9 cellular contexts compared by ENCODE assay signal in the genomic region with DNA sequence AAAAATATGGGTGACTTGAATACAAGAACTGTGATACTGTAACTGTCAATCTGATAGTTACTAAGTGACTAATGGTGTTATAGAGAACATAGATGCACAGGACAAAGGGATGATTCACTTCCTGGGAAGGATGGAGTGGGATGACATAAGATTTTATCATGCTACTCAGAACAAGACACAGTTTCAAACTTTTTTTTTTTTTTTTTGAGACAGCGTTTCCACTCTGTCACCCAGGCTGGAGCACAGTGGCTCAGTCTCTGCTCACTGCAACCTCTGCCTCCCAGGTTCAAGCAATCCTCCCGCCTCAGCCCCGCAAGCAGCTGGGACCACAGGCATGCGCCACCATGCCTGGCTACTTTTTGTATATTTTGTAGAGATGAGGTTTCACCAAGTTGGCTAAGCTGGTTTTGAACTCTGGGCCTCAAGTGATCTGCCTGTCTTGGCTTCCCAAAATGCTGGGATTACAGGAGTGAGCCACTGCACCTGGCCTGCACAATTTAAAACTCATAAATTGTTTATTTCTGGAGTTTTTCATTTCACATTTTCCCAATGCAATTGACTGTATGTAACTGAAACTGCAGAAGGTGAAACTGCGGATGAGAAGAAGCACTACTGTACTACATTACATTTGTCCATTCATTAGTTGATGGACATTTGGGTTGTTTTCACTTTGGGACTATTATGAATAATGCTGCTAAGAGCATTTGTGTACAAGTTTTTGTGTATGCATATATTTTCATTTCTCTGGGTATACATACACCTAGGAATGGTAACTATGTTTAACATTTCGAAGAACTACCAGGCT. TPM values are rescaled to one million over a fixed set of nuclear protein-coding genes. Genes with fewer than 3 reads are reported as not detected.
DNase-seq lines count a peak whose midpoint lies in the region; ATAC-seq, FAIRE-seq and TF ChIP-seq lines count a peak whose summit lies in the region.
"Had no signal": no experiment of that assay in that cellular context is flagged by ENCODE, and none has a peak within 500 bp of the region (broad histone marks: within the 10 kb centered on the region; RNA-seq: fewer than 3 reads in every experiment).

No MANE protein-coding gene starts in this region.

- in situ Hi-C loops in transverse colon (cut with MboI; ENCODE audit: low pct_ligation_motif_present in 1 of 4, low pct_unique_long_range_greater_than_20kb in 1 of 4, low sequenced_read_pairs in 3 of 4) = no loop called here

- H3K4me1 ChIP-seq in CD8-positive, alpha-beta memory T cell (ENCODE audit: insufficient read depth, low read length) = peaks cover 32% of the 10 kb centered on the region
- H3K4me1 ChIP-seq in adipocyte (ENCODE audit: control insufficient read depth, insufficient read depth, low read length) (no peaks in the 10 kb centered on the region), osteoblast (ENCODE audit: insufficient read depth, low read length) (peaks cover 4% of the 10 kb centered on the region), transverse colon (no peaks in the 10 kb centered on the region)

- peak; percentile 83 for FAIRE-seq in RCC 7860 (lab: Jason Lieb, UNC)

- H3K79me2 ChIP-seq in osteoblast (ENCODE audit: insufficient read depth, low read length) = no peaks in the 10 kb centered on the region

- no peaks in the 10 kb centered on the region for H4K20me1 ChIP-seq in osteoblast (ENCODE audit: insufficient read depth, low read length)

- H2AFZ ChIP-seq in osteoblast (ENCODE audit: low read length) = no peak overlapping the region

- peaks cover 34 to 45% (median 42%) of the 10 kb centered on the region in 3 donors for H3K4me1 Mint-ChIP-seq in CD8-positive, alpha-beta memory T cell

- peaks cover 0 to 11% (median 6%) of the 10 kb centered on the region in 5 donors for H3K9me3 Mint-ChIP-seq in CD8-positive, alpha-beta memory T cell

- POLR2A ChIA-PET in CD8-positive, alpha-beta memory T cell (lab: Charles Lee) = no interaction called here

- TF ChIP-seq POLR2A in transverse colon (IDR thresholded peaks at IDR 0.05) = no peak

- no peaks in the 10 kb centered on the region for H3K27me3 Mint-ChIP-seq in CD8-positive, alpha-beta memory T cell

- TF ChIP-seq CTCF in osteoblast (IDR thresholded peaks at IDR 0.05; ENCODE audit: extremely low read depth, low read depth, low read length) (no peak), transverse colon (IDR thresholded peaks at IDR 0.05) (no peak)

- no peak overlapping the region for H3K4me2 ChIP-seq in osteoblast (ENCODE audit: insufficient read depth, low read length)

- no peak overlapping the region for H3K9ac ChIP-seq in adipocyte (ENCODE audit: low read length)

- no peaks in the 10 kb centered on the region for H3K9me3 ChIP-seq in CD8-positive, alpha-beta memory T cell (ENCODE audit: low read length)
- H3K9me3 ChIP-seq in adipocyte (ENCODE audit: control insufficient read depth, low read length) (no peaks in the 10 kb centered on the region), osteoblast (ENCODE audit: low read depth, low read length) (no peaks in the 10 kb centered on the region), transverse colon (no peaks in the 10 kb centered on the region)

- H3K4me3 Mint-ChIP-seq in CD8-positive, alpha-beta memory T cell = peak overlapping the region in 6 of 7 donors; percentile 3 to 72 (median 51)

- H3K27ac ChIP-seq in CD8-positive, alpha-beta memory T cell (ENCODE audit: low read depth, low read length) = no peak overlapping the region
- H3K27ac ChIP-seq in osteoblast (ENCODE audit: low read depth, low read length) (no peak overlapping the region), transverse colon (no peak overlapping the region)

- peaks cover 0 to 9% (median 0%) of the 10 kb centered on the region in 3 donors for H3K36me3 Mint-ChIP-seq in CD8-positive, alpha-beta memory T cell

- DNase-seq in CD8-positive, alpha-beta memory T cell = no peak
- DNase-seq in RCC 7860 (ENCODE audit: low spot score) (peak; percentile 94), adipocyte (ENCODE audit: low read depth) (peak; percentile 43), osteoblast (ENCODE audit: insufficient read length, low spot score, missing footprints) (peak; percentile 93), cardiac septum (ENCODE audit: low spot score) (no peak), transverse colon (no peak)
- DNase-seq: NCI-H510A treated with DMSO at 0.1 percent for 48 hours had no signal

- H3K36me3 ChIP-seq in CD8-positive, alpha-beta memory T cell (ENCODE audit: insufficient read depth, low read length) = no peaks in the 10 kb centered on the region
- H3K36me3 ChIP-seq in adipocyte (ENCODE audit: control insufficient read depth, insufficient read depth, low read length, severe bottlenecking) = no peaks in the 10 kb centered on the region
- H3K36me3 ChIP-seq in osteoblast (ENCODE audit: insufficient read depth, low read length) = no peaks in the 10 kb centered on the region
- no peaks in the 10 kb centered on the region for H3K36me3 ChIP-seq in transverse colon

- intact Hi-C loops in cardiac septum (cut with DNase I) (no loop called here), transverse colon (cut with DNase I; ENCODE audit: low total_unique reads) (no loop called here)

- no peaks in the 10 kb centered on the region for H3K27me3 ChIP-seq in CD8-positive, alpha-beta memory T cell (ENCODE audit: insufficient read depth, low read length, poor library complexity, severe bottlenecking)
- H3K27me3 ChIP-seq in adipocyte (replicated peaks; ENCODE audit: control insufficient read depth, insufficient read depth, low read length) (peaks cover 6% of the 10 kb centered on the region), osteoblast (ENCODE audit: insufficient read depth, low read length) (no peaks in the 10 kb centered on the region), transverse colon (no peaks in the 10 kb centered on the region)

- no peak for TF ChIP-seq EP300 in transverse colon (IDR thresholded peaks at IDR 0.05; ENCODE audit: low read depth)

- H3K27ac Mint-ChIP-seq in CD8-positive, alpha-beta memory T cell = peak overlapping the region in 4 of 8 donors; percentile 0 to 65 (median 32)

- CTCF ChIA-PET in CD8-positive, alpha-beta memory T cell (lab: Charles Lee) = interaction anchor here (2.2 kb wide), 1 partner anchor 33 kb away, joined by 8 read pairs; no protein-coding TSS in a partner anchor

- ATAC-seq in GM18858 (IDR thresholded peaks at IDR 0.05; ENCODE audit: unreplicated experiment) (no peak), HG02642 (IDR thresholded peaks at IDR 0.05; ENCODE audit: poor library complexity, unreplicated experiment) (no peak)

- no peak overlapping the region for H3K4me3 ChIP-seq in CD8-positive, alpha-beta memory T cell (ENCODE audit: low read length)
- H3K4me3 ChIP-seq in adipocyte (ENCODE audit: low read length) (no peak overlapping the region), osteoblast (ENCODE audit: insufficient read depth, low read length) (no peak overlapping the region), transverse colon (no peak overlapping the region)

- WGBS in transverse colon (ENCODE audit: low coverage in 1 of 2), 2 donors = 91 to 95% methylated on average over 6 of the region's 6 CpGs

RNA-seq across cellular contexts. Expression of a gene that starts 40.6 kb away (rescaled TPM):
- not detected for total RNA-seq in CD8-positive, alpha-beta memory T cell
- not detected for polyA plus RNA-seq in CD8-positive, alpha-beta memory T cell
- total RNA-seq in osteoblast = under 0.01 TPM in 2 replicates
- 1.5 TPM for total RNA-seq in cardiac septum
- total RNA-seq in transverse colon = 10 to 100 TPM in 1 of 4 donors, 1 to 10 TPM in 2, not detected in 1; 4.6 to 11.7 (median 7.5) TPM

RNA-seq across cellular contexts. Expression of a gene that starts 47.2 kb away (rescaled TPM):
- 100 to 1,000 TPM in 1 of 2 experiments, 10 to 100 TPM in 1; 96.8 to 108 TPM for total RNA-seq in CD8-positive, alpha-beta memory T cell
- 139 TPM for polyA plus RNA-seq in CD8-positive, alpha-beta memory T cell
- 8.0 and 9.1 TPM in 2 replicates for total RNA-seq in osteoblast
- 61.8 TPM for total RNA-seq in cardiac septum
- total RNA-seq in transverse colon = 10 to 100 TPM; 22.4 to 50.5 (median 31.2) TPM

Comparison
In these comparisons a context has a peak if more than half of its experiments do, and no peak if none do; other contexts are left out.
1. DNase-seq: peak in RCC 7860 (single experiment), adipocyte (single experiment) and osteoblast (single experiment); none in CD8-positive, alpha-beta memory T cell (0 of 5), cardiac septum (single experiment) and transverse colon (single experiment).